Comparison of ENCODE assay signal across 30 cellular contexts in genomic region chr1:118487932-118488331, GRCh38.
"Had no signal": no experiment of that assay in that cellular context is flagged by ENCODE, and none has a peak within 500 bp of the region (broad histone marks: within the 10 kb centered on the region; RNA-seq: fewer than 3 reads in every experiment).

No MANE protein-coding gene starts in this region.

- H3K9me3 ChIP-seq: body of pancreas, esophagus squamous epithelium, gastroesophageal sphincter, heart right ventricle had no signal

- H3K4me1 ChIP-seq: body of pancreas, gastroesophageal sphincter, heart right ventricle had no signal

- H3K27me3 Mint-ChIP-seq: activated CD4-positive, alpha-beta T cell treated with anti-CD3 and anti-CD28 coated beads for 36 hours; activated CD8-positive, alpha-beta T cell treated with anti-CD3 and anti-CD28 coated beads for 36 hours; activated naive CD8-positive, alpha-beta T cell; activated T-helper 17 cell treated with anti-CD3 and anti-CD28 coated beads, Interleukin-2, amount 50 U/mL, for 72 hours; central memory CD8-positive, alpha-beta T cell; dendritic cell treated with granulocyte-macrophage colony-stimulating factor and Interleukin-4, amounts not matched to agents 40 ng/mL and 50 ng/mL, for 4 days; effector memory CD8-positive, alpha-beta T cell had no signal

- H3K4me3 ChIP-seq: body of pancreas, coronary artery, dorsolateral prefrontal cortex, esophagus squamous epithelium, gastroesophageal sphincter, heart right ventricle, hepatocyte had no signal

- H3K36me3 Mint-ChIP-seq: activated naive CD8-positive, alpha-beta T cell had no signal

- H3K27me3 ChIP-seq: body of pancreas, esophagus squamous epithelium, gastroesophageal sphincter, hepatocyte had no signal

- H3K36me3 ChIP-seq: esophagus squamous epithelium, gastroesophageal sphincter, heart right ventricle had no signal

- H3K79me2 ChIP-seq: hepatocyte had no signal

- H3K4me2 ChIP-seq: hepatocyte had no signal

- H3K4me3 Mint-ChIP-seq: activated CD4-positive, alpha-beta T cell treated with anti-CD3 and anti-CD28 coated beads for 36 hours; activated CD8-positive, alpha-beta T cell treated with anti-CD3 and anti-CD28 coated beads for 36 hours; activated naive CD8-positive, alpha-beta T cell; activated T-cell treated with anti-CD3 and anti-CD28 coated beads, Interleukin-2, amount 50 U/mL, for 4 hours; activated T-helper 17 cell treated with anti-CD3 and anti-CD28 coated beads, Interleukin-2, amount 50 U/mL, for 72 hours; central memory CD8-positive, alpha-beta T cell; dendritic cell treated with granulocyte-macrophage colony-stimulating factor and Interleukin-4, amounts not matched to agents 40 ng/mL and 50 ng/mL, for 4 days; effector memory CD8-positive, alpha-beta T cell; T-helper 1 cell treated with Interleukin-12 subunit alpha and Interleukin-12 subunit beta and Interleukin-4 antibody, amounts not matched to agents 30 μg/mL and 1 μg/mL, for 36 hours had no signal

- ATAC-seq: activated CD4-positive, alpha-beta T cell treated with anti-CD3 and anti-CD28 coated beads for 36 hours; activated CD8-positive, alpha-beta T cell treated with anti-CD3 and anti-CD28 coated beads for 36 hours; activated T-cell treated with anti-CD3 and anti-CD28 coated beads, Interleukin-2, amount 50 U/mL, for 4 hours; activated T-helper 17 cell treated with anti-CD3 and anti-CD28 coated beads, Interleukin-2, amount 50 U/mL, for 72 hours; body of pancreas; effector memory CD8-positive, alpha-beta T cell; gastroesophageal sphincter; heart right ventricle had no signal

- H3K27ac Mint-ChIP-seq: activated CD4-positive, alpha-beta T cell treated with anti-CD3 and anti-CD28 coated beads for 36 hours; activated CD8-positive, alpha-beta T cell treated with anti-CD3 and anti-CD28 coated beads for 36 hours; activated naive CD8-positive, alpha-beta T cell; activated T-helper 17 cell treated with anti-CD3 and anti-CD28 coated beads, Interleukin-2, amount 50 U/mL, for 72 hours; dendritic cell treated with granulocyte-macrophage colony-stimulating factor and Interleukin-4, amounts not matched to agents 40 ng/mL and 50 ng/mL, for 4 days; effector memory CD8-positive, alpha-beta T cell; T-helper 1 cell treated with Interleukin-12 subunit alpha and Interleukin-12 subunit beta and Interleukin-4 antibody, amounts not matched to agents 30 μg/mL and 1 μg/mL, for 36 hours had no signal

- DNase-seq: activated CD4-positive, alpha-beta T cell treated with anti-CD3 and anti-CD28 coated beads for 36 hours; activated CD4-positive, alpha-beta T cell treated with anti-CD3 and anti-CD28 coated beads, Interleukin-2, amount 50 U/mL, for 1 hour; activated CD4-positive, alpha-beta T cell treated with anti-CD3 and anti-CD28 coated beads, Interleukin-2, amount 50 U/mL, for 48 hours; activated CD4-positive, CD25-positive, alpha-beta regulatory T cell; activated CD4-positive, CD25-positive, alpha-beta regulatory T cell treated with anti-CD3 and anti-CD28 coated beads, Interleukin-2, amount 50 U/mL, for 72 hours; activated CD8-positive, alpha-beta memory T cell treated with anti-CD3 and anti-CD28 coated beads for 24 hours; activated CD8-positive, alpha-beta T cell treated with anti-CD3 and anti-CD28 coated beads for 36 hours; activated effector memory CD4-positive, alpha-beta T cell treated with Interleukin-2 at 50 U/mL for 16 hours; activated gamma-delta T cell treated with Interleukin-2 at 50 U/mL for 16 hours; activated naive CD4-positive, alpha-beta T cell treated with anti-CD3 and anti-CD28 coated beads, Interleukin-2, amount 50 U/mL, for 16 hours; activated naive CD4-positive, alpha-beta T cell treated with Interleukin-2 at 50 U/mL for 16 hours; activated T-cell treated with anti-CD3 and anti-CD28 coated beads, Interleukin-2, amount 50 U/mL, for 4 hours; amniotic stem cell; aorta; body of pancreas; dorsolateral prefrontal cortex; effector memory CD8-positive, alpha-beta T cell; esophagus squamous epithelium; foreskin melanocyte; heart right ventricle; T1000 had no signal

- H3K9me3 Mint-ChIP-seq: activated CD8-positive, alpha-beta T cell treated with anti-CD3 and anti-CD28 coated beads for 36 hours; T-helper 1 cell treated with Interleukin-12 subunit alpha and Interleukin-12 subunit beta and Interleukin-4 antibody, amounts not matched to agents 30 μg/mL and 1 μg/mL, for 36 hours had no signal

- H3K27ac ChIP-seq: body of pancreas, coronary artery, dorsolateral prefrontal cortex, epithelial cell of prostate, esophagus squamous epithelium, gastroesophageal sphincter, heart right ventricle, hepatocyte had no signal

- H3K4me1 Mint-ChIP-seq: activated CD4-positive, alpha-beta T cell treated with anti-CD3 and anti-CD28 coated beads for 36 hours; activated T-helper 17 cell treated with anti-CD3 and anti-CD28 coated beads, Interleukin-2, amount 50 U/mL, for 72 hours; central memory CD8-positive, alpha-beta T cell had no signal

- H2AFZ ChIP-seq: hepatocyte had no signal
